In genomic region chr1:40389871-40390560, GRCh38 we compare ENCODE assay signal across 1 cellular context.
TF ChIP-seq lines count a peak whose summit lies in the region.

No MANE protein-coding gene starts in this region.

TF ChIP-seq in HepG2, 621 proteins besides CTCF, POLR2A, EP300 and RAD21 (continued from another document and continues in another):
- TF ChIP-seq ZKSCAN5 (CRISPR knock-in tag; IDR thresholded peaks at IDR 0.05) (no peak), ZNF607 (CRISPR knock-in tag; IDR thresholded peaks at IDR 0.05; ENCODE audit: borderline replicate concordance) (peak; percentile 58; the same call in 1 of the 2 replicates), ZNF263 (CRISPR knock-in tag; IDR thresholded peaks at IDR 0.05) (peak; percentile 25; the same call in 1 of the 2 replicates), ZBTB14 (CRISPR knock-in tag; IDR thresholded peaks at IDR 0.05) (no peak), MIER2 (CRISPR knock-in tag; IDR thresholded peaks at IDR 0.05) (no peak), JUNB (CRISPR knock-in tag; IDR thresholded peaks at IDR 0.05; ENCODE audit: borderline replicate concordance) (no peak), ZNF513 (CRISPR knock-in tag; conservative IDR thresholded peaks at IDR 0.05) (no peak), ZNF274 (CRISPR knock-in tag; IDR thresholded peaks at IDR 0.05) (no peak), SMC3 (IDR thresholded peaks at IDR 0.05; ENCODE audit: low read length) (no peak), MAF1 (CRISPR knock-in tag; IDR thresholded peaks at IDR 0.05; ENCODE audit: borderline replicate concordance) (no peak), MTA3 (CRISPR knock-in tag; IDR thresholded peaks at IDR 0.05) (no peak), RFX3 (CRISPR knock-in tag; IDR thresholded peaks at IDR 0.05) (no peak), FOSL1 (CRISPR knock-in tag; IDR thresholded peaks at IDR 0.05; ENCODE audit: borderline replicate concordance) (no peak), ZNF556 (CRISPR knock-in tag; IDR thresholded peaks at IDR 0.05; ENCODE audit: borderline replicate concordance) (peak; percentile 66; the same call in 1 of the 2 replicates), ZNF431 (CRISPR knock-in tag; IDR thresholded peaks at IDR 0.05; ENCODE audit: borderline replicate concordance, low read depth) (no peak), CSRNP1 (CRISPR knock-in tag; IDR thresholded peaks at IDR 0.05) (no peak), ARNT2 (CRISPR knock-in tag; IDR thresholded peaks at IDR 0.05; ENCODE audit: low read depth) (no peak), ZNF660 (CRISPR knock-in tag; IDR thresholded peaks at IDR 0.05; ENCODE audit: borderline replicate concordance, low read depth) (no peak), DMTF1 (CRISPR knock-in tag; IDR thresholded peaks at IDR 0.05) (no peak), GATAD2A (CRISPR knock-in tag; IDR thresholded peaks at IDR 0.05) (peak; percentile 74), PAF1 (CRISPR knock-in tag; IDR thresholded peaks at IDR 0.05) (no peak), AFF4 (CRISPR knock-in tag; IDR thresholded peaks at IDR 0.05) (no peak), CBX2 (IDR thresholded peaks at IDR 0.05; ENCODE audit: low read depth, low read length) (no peak), CBX2 (CRISPR knock-in tag; IDR thresholded peaks at IDR 0.05; ENCODE audit: low read depth) (no peak), ZNF790 (CRISPR knock-in tag; IDR thresholded peaks at IDR 0.05; ENCODE audit: borderline replicate concordance) (no peak), CCDC6 (CRISPR knock-in tag; IDR thresholded peaks at IDR 0.05) (no peak), ZNF776 (CRISPR knock-in tag; IDR thresholded peaks at IDR 0.05) (no peak), IRF2 (CRISPR knock-in tag; IDR thresholded peaks at IDR 0.05) (peak; percentile 62; the same call in 1 of the 2 replicates), HOXA5 (CRISPR knock-in tag; IDR thresholded peaks at IDR 0.05) (no peak; the same call in 1 of the 2 replicates), ZNF280B (CRISPR knock-in tag; IDR thresholded peaks at IDR 0.05; ENCODE audit: borderline replicate concordance) (no peak), ZNF746 (CRISPR knock-in tag; IDR thresholded peaks at IDR 0.05) (no peak; the same call in 1 of the 2 replicates), ZNF687 (CRISPR knock-in tag; IDR thresholded peaks at IDR 0.05) (no peak), ZNF33B (CRISPR knock-in tag; IDR thresholded peaks at IDR 0.05) (no peak), IRX3 (CRISPR knock-in tag; IDR thresholded peaks at IDR 0.05; ENCODE audit: borderline replicate concordance, low read depth) (no peak), ZSCAN5A (CRISPR knock-in tag; IDR thresholded peaks at IDR 0.05; ENCODE audit: borderline replicate concordance) (no peak), ZNF44 (CRISPR knock-in tag; IDR thresholded peaks at IDR 0.05) (no peak), TBX2 (CRISPR knock-in tag; IDR thresholded peaks at IDR 0.05; ENCODE audit: borderline replicate concordance) (peak; percentile 46), SP2 (CRISPR knock-in tag; IDR thresholded peaks at IDR 0.05) (no peak), ZNF296 (CRISPR knock-in tag; conservative IDR thresholded peaks at IDR 0.05) (no peak), STAG1 (CRISPR knock-in tag; IDR thresholded peaks at IDR 0.05) (0 out of 2 replicates have a peak, but pooled peaks have one; percentile 4), ZNF484 (CRISPR knock-in tag; IDR thresholded peaks at IDR 0.05; ENCODE audit: borderline replicate concordance, low read depth) (no peak), ZNF335 (CRISPR knock-in tag; IDR thresholded peaks at IDR 0.05) (no peak), IKZF4 (CRISPR knock-in tag; IDR thresholded peaks at IDR 0.05; ENCODE audit: borderline replicate concordance, low read depth, not compliant biosample characterization) (no peak), TMF1 (CRISPR knock-in tag; IDR thresholded peaks at IDR 0.05; ENCODE audit: low read depth) (no peak), SMYD3 (CRISPR knock-in tag; IDR thresholded peaks at IDR 0.05) (no peak), NR1H2 (CRISPR knock-in tag; IDR thresholded peaks at IDR 0.05; ENCODE audit: borderline replicate concordance, low read depth) (no peak)
